Comparison of ENCODE assay signal across 8 cellular contexts in genomic region chr15:67144609-67145306, GRCh38.
DNase-seq lines count a peak whose midpoint lies in the region; TF ChIP-seq lines count a peak whose summit lies in the region.
"Had no signal": no experiment of that assay in that cellular context is flagged by ENCODE, and none has a peak within 500 bp of the region (broad histone marks: within the 10 kb centered on the region; RNA-seq: fewer than 3 reads in every experiment).

No MANE protein-coding gene starts in this region.

- H3K23ac ChIP-seq in H9 (ENCODE audit: insufficient read length, low read depth, low read length): no peak overlapping the region

- no peak overlapping the region for H3K56ac ChIP-seq in H9 (ENCODE audit: insufficient read length, low read depth, low read length)

- H2BK12ac ChIP-seq in H9 (ENCODE audit: insufficient read length, low read depth, low read length): no peak overlapping the region

- peaks cover 31% of the 10 kb centered on the region; the same call in 1 of the 2 replicates for H3K4me1 ChIP-seq in H9 (ENCODE audit: insufficient read depth, low read length)
- H3K4me1 ChIP-seq in skeletal muscle satellite cell (ENCODE audit: control insufficient read depth, insufficient read depth, low read length): peaks cover 96% of the 10 kb centered on the region

- no peak for TF ChIP-seq CTCF in H9 (conservative IDR thresholded peaks at IDR 0.05)
- TF ChIP-seq CTCF in RWPE1 (conservative IDR thresholded peaks at IDR 0.05; ENCODE audit: low read depth): no peak

- no peaks in the 10 kb centered on the region for H3K27me3 Mint-ChIP-seq in H9 (ENCODE audit: low read depth)

- no CpG with 5 or more reads among the region's 7 CpGs for WGBS in H9 (ENCODE audit: extremely low coverage, insufficient read length, low lambda C conversion rate)

- H3K9me3 Mint-ChIP-seq in H9: no peaks in the 10 kb centered on the region

- no peaks in the 10 kb centered on the region for H3K23me2 ChIP-seq in H9 (ENCODE audit: insufficient read length, low read depth, low read length, poor library complexity, severe bottlenecking)

- H3K4me2 ChIP-seq in H9 (ENCODE audit: insufficient read depth, insufficient read length, low read length) (no peak overlapping the region), skeletal muscle satellite cell (ENCODE audit: low read length) (peak overlapping the region; percentile 19)

- H2BK15ac ChIP-seq in H9 (ENCODE audit: low read depth, low read length): no peak overlapping the region

- no peaks in the 10 kb centered on the region for H3K36me3 Mint-ChIP-seq in H9 (ENCODE audit: insufficient read depth in 1 of 3, low read depth in 3 of 3)

- CTCF ChIA-PET in RWPE1 (lab: Yijun Ruan, JAX): no interaction called here

- H3K79me1 ChIP-seq in H9 (ENCODE audit: insufficient read depth, low read depth, low read length, poor library complexity, severe bottlenecking): no peaks in the 10 kb centered on the region

- peak overlapping the region; percentile 21 for H3K27ac ChIP-seq in H9 (ENCODE audit: insufficient read length, low read depth, low read length)
- peak overlapping the region; percentile 63 for H3K27ac ChIP-seq in RWPE1

- H3K9ac ChIP-seq in H9 (ENCODE audit: extremely low read depth, insufficient read length, low read length) (no peak overlapping the region), skeletal muscle satellite cell (ENCODE audit: low read depth, low read length) (peak overlapping the region; percentile 90)

- H3K27ac Mint-ChIP-seq in H9: peak overlapping the region in 2 of 3 experiments; percentile 60 to 80; a peak in 4 of 7 replicates

- no peak overlapping the region for H4K8ac ChIP-seq in H9 (replicated peaks; ENCODE audit: insufficient read length, low read depth, low read length)

- H3K79me2 ChIP-seq in H9 (ENCODE audit: insufficient read depth, low read length): no peaks in the 10 kb centered on the region

- no peak overlapping the region for H2BK20ac ChIP-seq in H9 (ENCODE audit: low read depth, low read length, poor library complexity, severe bottlenecking)

- H3K9me3 ChIP-seq in H9 (ENCODE audit: control insufficient read depth, low read depth, low read length): no peaks in the 10 kb centered on the region
- H3K9me3 ChIP-seq in skeletal muscle satellite cell (replicated peaks; ENCODE audit: low read length): no peaks in the 10 kb centered on the region

- no peak overlapping the region for H3K18ac ChIP-seq in H9 (ENCODE audit: insufficient read length, low read depth, low read length)

- H3K4me3 Mint-ChIP-seq in H9: peak overlapping the region in 1 of 2 experiments; percentile 38; a peak in 2 of 5 replicates

- H3T11ph ChIP-seq in H9 (ENCODE audit: low read length): no peak overlapping the region

- no peaks in the 10 kb centered on the region for H4K20me1 ChIP-seq in H9 (ENCODE audit: control insufficient read depth, insufficient read depth, insufficient read length)

- no peak overlapping the region for H2AFZ ChIP-seq in H9 (ENCODE audit: low read length)

- H3K4me3 ChIP-seq in skeletal muscle satellite cell (ENCODE audit: low read length): no peak overlapping the region

- H3K27me3 ChIP-seq in H9 (ENCODE audit: insufficient read depth, low read length) (no peaks in the 10 kb centered on the region), skeletal muscle satellite cell (ENCODE audit: control insufficient read depth, insufficient read depth, low read length) (no peaks in the 10 kb centered on the region)

- H4K91ac ChIP-seq in H9 (ENCODE audit: insufficient read length, low read depth, low read length): no peak overlapping the region

- no peak overlapping the region for H4K5ac ChIP-seq in H9 (ENCODE audit: insufficient read length, low read depth, low read length)

- no peak overlapping the region; the same call in 1 of the 2 replicates for H3K14ac ChIP-seq in H9 (ENCODE audit: insufficient read depth, low read length)

- peak; percentile 67 for DNase-seq in H9
- DNase-seq in RWPE1 (ENCODE audit: low spot score): no peak
- peak; percentile 74 for DNase-seq in fibroblast of gingiva (ENCODE audit: low read depth)
- no peak for DNase-seq in GDM1 (lab: John Stamatoyannopoulos, UW)
- DNase-seq in AG08395 (ENCODE audit: low spot score): no peak
- DNase-seq in NCI-H146 (lab: John Stamatoyannopoulos, UW): no peak
- DNase-seq: activated CD4-positive, alpha-beta T cell treated with anti-CD3 and anti-CD28 coated beads for 1 hour had no signal

- H2AK5ac ChIP-seq in H9 (ENCODE audit: insufficient read length, low read length): no peak overlapping the region

- no peaks in the 10 kb centered on the region for H3K36me3 ChIP-seq in skeletal muscle satellite cell (ENCODE audit: insufficient read depth, low read length)

- H3K4me1 Mint-ChIP-seq in H9: peaks cover 84 to 86% of the 10 kb centered on the region in 2 experiments

- POLR2A ChIA-PET in RWPE1 (lab: Yijun Ruan, JAX; ENCODE audit: low non-redundant PET): no interaction called here

- H2BK120ac ChIP-seq in H9 (ENCODE audit: low read depth, low read length, poor library complexity, severe bottlenecking): no peak overlapping the region

- no peak overlapping the region for H3K4ac ChIP-seq in H9 (ENCODE audit: low read depth, low read length)

- H2BK5ac ChIP-seq in H9 (ENCODE audit: insufficient read length, low read length): no peak overlapping the region

Comparison
In these comparisons a context has a peak if more than half of its experiments do, and no peak if none do; other contexts are left out.
1. DNase-seq: peak in H9 (single experiment) and fibroblast of gingiva (single experiment); none in RWPE1 (single experiment), GDM1 (single experiment), AG08395 (single experiment) and NCI-H146 (single experiment).